ENCODE assay signal across 17 cellular contexts in the genomic region with DNA sequence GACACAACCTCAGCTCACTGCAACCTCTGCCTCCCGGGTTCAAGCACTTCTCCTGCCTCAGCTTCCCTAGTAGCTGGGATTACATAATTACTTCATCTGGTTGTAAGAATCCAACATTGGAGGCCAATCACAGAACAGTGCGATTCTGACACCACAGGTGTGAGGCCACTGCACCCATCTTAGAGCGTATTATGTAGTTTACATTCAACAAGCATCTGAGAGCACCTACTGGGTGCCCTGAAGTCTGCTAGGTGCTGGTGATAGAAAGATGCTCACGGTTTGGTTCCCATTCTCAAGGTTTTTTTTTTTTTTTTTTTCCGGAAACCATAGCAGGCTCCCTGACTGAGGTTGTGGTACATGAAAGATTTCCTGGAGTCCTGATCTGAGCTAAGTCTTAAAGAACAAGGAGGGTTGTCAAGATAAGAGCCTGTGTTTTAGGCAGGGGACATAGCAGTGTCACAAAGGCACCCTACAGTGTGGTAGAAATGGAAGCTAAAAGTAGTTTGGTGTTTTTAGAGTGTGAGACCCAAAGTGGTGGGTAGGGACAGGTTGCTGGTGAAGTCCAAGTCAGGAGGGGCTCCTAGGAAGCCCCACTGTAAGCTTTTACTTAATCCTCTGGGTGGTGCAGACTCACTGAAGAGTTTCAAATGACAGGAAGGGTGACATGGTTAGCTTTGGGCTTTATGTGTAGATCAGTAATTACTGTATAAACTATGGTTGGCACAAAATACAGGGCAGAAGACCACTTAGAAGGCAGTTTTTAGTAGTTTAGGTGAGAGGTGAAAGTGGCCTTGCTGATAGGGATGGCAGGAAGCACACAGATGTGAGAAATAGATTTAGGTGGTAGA. TPM values are rescaled to one million over a fixed set of nuclear protein-coding genes. Genes with fewer than 3 reads are reported as not detected.
A peak's percentile ranks its signal among the peaks of the same experiment; 100 is the strongest.
DNase-seq lines count a peak whose midpoint lies in the region; ATAC-seq, FAIRE-seq and TF ChIP-seq lines count a peak whose summit lies in the region.
"Had no signal": no experiment of that assay in that cellular context is flagged by ENCODE, and none has a peak within 500 bp of the region (broad histone marks: within the 10 kb centered on the region; RNA-seq: fewer than 3 reads in every experiment).

No MANE protein-coding gene starts in this region.

- intact Hi-C loops in GM12878 (cut with micrococcal nuclease; ENCODE audit: unreplicated experiment): no loop called here

- H3K79me2 ChIP-seq in GM12878 (ENCODE audit: control insufficient read depth, insufficient read depth, low read length): peaks cover 11% of the 10 kb centered on the region

- H3K27ac ChIP-seq in GM12878 (ENCODE audit: control insufficient read depth, insufficient read depth) (no peak overlapping the region), thymus (ENCODE audit: low read depth) (peak overlapping the region; percentile 73), SJCRH30 (no peak overlapping the region)
- H3K27ac ChIP-seq: hepatocyte had no signal

- no peaks in the 10 kb centered on the region for H3K9me3 Mint-ChIP-seq in activated naive CD4-positive, alpha-beta T cell treated with anti-CD3 and anti-CD28 coated beads, Interleukin-2, amount 50 U/mL, for 24 hours
- no peaks in the 10 kb centered on the region for H3K9me3 Mint-ChIP-seq in T-cell
- H3K9me3 Mint-ChIP-seq: brain had no signal

- TF ChIP-seq EP300 in GM12878 (IDR thresholded peaks at IDR 0.05; ENCODE audit: borderline replicate concordance in 1 of 2, control insufficient read depth in 1 of 2, low read depth in 2 of 2, low read length in 2 of 2): no peak

- H3K9me3 ChIP-seq in GM12878 (replicated peaks; ENCODE audit: control insufficient read depth, insufficient read depth, low read length) (no peaks in the 10 kb centered on the region), thymus (ENCODE audit: control insufficient read depth) (no peaks in the 10 kb centered on the region), SJCRH30 (replicated peaks) (no peaks in the 10 kb centered on the region)

- no peak for TF ChIP-seq POLR2A in GM12878 (IDR thresholded peaks at IDR 0.05; ENCODE audit: low read depth, low read length)

- no peaks in the 10 kb centered on the region for H3K27me3 Mint-ChIP-seq in activated naive CD4-positive, alpha-beta T cell treated with anti-CD3 and anti-CD28 coated beads, Interleukin-2, amount 50 U/mL, for 24 hours
- no peaks in the 10 kb centered on the region for H3K27me3 Mint-ChIP-seq in T-cell

- peak; percentile 92 to 98 (median 98) for ATAC-seq in T-cell (replicated peaks in 1 of 4)
- ATAC-seq in GM12878: no peak
- no peak for ATAC-seq in GM18907 (IDR thresholded peaks at IDR 0.05; ENCODE audit: unreplicated experiment)

- no peaks in the 10 kb centered on the region for H4K20me1 ChIP-seq in GM12878 (ENCODE audit: control insufficient read depth, insufficient read depth)

- no peak for TF ChIP-seq CTCF in GM12878 (IDR thresholded peaks at IDR 0.05 in 2 of 3, conservative IDR thresholded peaks at IDR 0.05 in 1 of 3; ENCODE audit: control insufficient read depth in 2 of 3, extremely low read depth in 1 of 3, insufficient read depth in 1 of 3, low read depth in 3 of 3, low read length in 3 of 3)

- in situ Hi-C loops in GM12878 (cut with MboI): loop anchor here (5.0 kb wide), 1 partner anchor 101 kb away; no protein-coding TSS in a partner anchor

- H3K27ac Mint-ChIP-seq in activated naive CD4-positive, alpha-beta T cell treated with anti-CD3 and anti-CD28 coated beads, Interleukin-2, amount 50 U/mL, for 24 hours: peak overlapping the region; percentile 97
- H3K27ac Mint-ChIP-seq in T-cell: peak overlapping the region; percentile 92 to 95

- no peak for FAIRE-seq in GM12878 (lab: Jason Lieb, UNC)

- no peak overlapping the region for H3K4me3 ChIP-seq in GM12878
- no peak overlapping the region for H3K4me3 ChIP-seq in thymus (ENCODE audit: low read length)
- no peak overlapping the region for H3K4me3 ChIP-seq in SJCRH30
- H3K4me3 ChIP-seq: hepatocyte had no signal

- peaks cover 68% of the 10 kb centered on the region for H3K4me1 Mint-ChIP-seq in activated naive CD4-positive, alpha-beta T cell treated with anti-CD3 and anti-CD28 coated beads, Interleukin-2, amount 50 U/mL, for 24 hours
- peaks cover 60 to 67% (median 65%) of the 10 kb centered on the region in 3 donors for H3K4me1 Mint-ChIP-seq in T-cell

- POLR2A ChIA-PET in T-cell (lab: Charles Lee) (interaction anchor here (0.6 to 1.0 kb wide), 14 partner anchors 8 to 1822 kb away, joined by 3 to 17 read pairs (median 8); no protein-coding TSS in a partner anchor), GM12878 (lab: Charles Lee) (interaction anchor here (0.6 to 0.7 kb wide), 2 partner anchors 99 to 489 kb away, joined by 4 to 8 read pairs; no protein-coding TSS in a partner anchor)

- H3K27me3 ChIP-seq in GM12878 (replicated peaks in 1 of 2; ENCODE audit: control insufficient read depth in 2 of 2, insufficient read depth in 2 of 2, low read length in 1 of 2) (no peaks in the 10 kb centered on the region), thymus (ENCODE audit: control insufficient read depth, insufficient read depth) (no peaks in the 10 kb centered on the region), SJCRH30 (no peaks in the 10 kb centered on the region)
- H3K27me3 ChIP-seq: hepatocyte had no signal

- CTCF ChIA-PET in T-cell (lab: Charles Lee) (interaction anchor here (0.5 to 3.5 kb wide), 30 partner anchors 8 to 1541 kb away, joined by 3 to 23 read pairs (median 4); a partner anchor contains a TSS), GM12878 (lab: Yijun Ruan, JAX) (interaction anchor here (0.6 to 1.8 kb wide), 12 partner anchors 10 to 111 kb away, joined by 3 to 10 read pairs (median 4); no protein-coding TSS in a partner anchor)

- RAD21 ChIA-PET in GM12878 (lab: Charles Lee; ENCODE audit: unreplicated experiment): interaction anchor here (0.7 to 1.7 kb wide), 2 partner anchors 11 to 98 kb away, joined by 4 read pairs; no protein-coding TSS in a partner anchor

- H3K4me1 ChIP-seq in GM12878 (ENCODE audit: control insufficient read depth, insufficient read depth, low read length) (no peaks in the 10 kb centered on the region), thymus (ENCODE audit: control insufficient read depth, insufficient read depth, low read length) (peaks cover 4% of the 10 kb centered on the region), SJCRH30 (no peaks in the 10 kb centered on the region)

- TF ChIP-seq RAD21 in GM12878 (IDR thresholded peaks at IDR 0.05; ENCODE audit: insufficient read depth, low read depth, low read length): no peak

- BruUV-seq in GM12878 (replicated peaks; lab: Mats Ljungman, UMichigan): TSS peak; percentile 58

- no peak overlapping the region for H2AFZ ChIP-seq in GM12878 (ENCODE audit: control insufficient read depth, low read depth, low read length)
- H2AFZ ChIP-seq: hepatocyte had no signal

- peaks cover 23% of the 10 kb centered on the region for H3K36me3 Mint-ChIP-seq in activated naive CD4-positive, alpha-beta T cell treated with anti-CD3 and anti-CD28 coated beads, Interleukin-2, amount 50 U/mL, for 24 hours
- H3K36me3 Mint-ChIP-seq in T-cell: peaks cover 36% of the 10 kb centered on the region

- H3K4me2 ChIP-seq in GM12878 (ENCODE audit: control insufficient read depth, insufficient read depth): no peak overlapping the region
- H3K4me2 ChIP-seq: hepatocyte had no signal

- no peak overlapping the region for H3K9ac ChIP-seq in GM12878 (ENCODE audit: control insufficient read depth, insufficient read depth, low read length)

- peaks cover 18 to 32% of the 10 kb centered on the region in 2 experiments for H3K36me3 ChIP-seq in GM12878 (ENCODE audit: control insufficient read depth in 2 of 2, insufficient read depth in 2 of 2, low read length in 1 of 2)
- peaks cover 55% of the 10 kb centered on the region for H3K36me3 ChIP-seq in thymus (ENCODE audit: control insufficient read depth, insufficient read depth)
- peaks cover 68% of the 10 kb centered on the region for H3K36me3 ChIP-seq in SJCRH30

- SMC1A ChIA-PET in GM12878 (lab: Charles Lee; ENCODE audit: uncharacterized antibody, unreplicated experiment): interaction anchor here (0.6 to 1.3 kb wide), 3 partner anchors 14 to 377 kb away, joined by 3 to 6 read pairs (median 3); no protein-coding TSS in a partner anchor

- no peak for DNase-seq in activated naive CD4-positive, alpha-beta T cell (lab: John Stamatoyannopoulos, UW)
- DNase-seq in T-cell (peak in 12 of 34 experiments; percentile 4 to 39 (median 22)), GM12878 (ENCODE audit: low read depth, low spot score) (no peak), SJCRH30 (no peak), epidermal melanocyte (ENCODE audit: insufficient read length, low spot score) (no peak)
- DNase-seq: activated effector memory CD4-positive, alpha-beta T cell treated with anti-CD3 and anti-CD28 coated beads, Interleukin-2, amount 50 U/mL, for 16 hours; kidney glomerular epithelial cell; NCI-H1436 treated with DMSO at 0.1 percent for 48 hours; NCI-H345; NK-92 treated with Interleukin-12 subunit alpha and Interleukin-12 subunit beta, amount 100 ng/mL, for 24 hours; occipital lobe; stimulated activated CD4-positive, alpha-beta T cell treated with anti-CD3 and anti-CD28 coated beads, Interleukin-4, amount 100 ng/mL, for 4 hours had no signal

- WGBS in GM12878 (ENCODE audit: insufficient coverage, insufficient replicate concordance, low lambda C conversion rate, missing lambda C conversion rate): 100% methylated on average over 5 of the region's 5 CpGs
- 73% methylated on average over 5 of the region's 5 CpGs for WGBS in thymus

- peak overlapping the region; percentile 34 for H3K4me3 Mint-ChIP-seq in activated naive CD4-positive, alpha-beta T cell treated with anti-CD3 and anti-CD28 coated beads, Interleukin-2, amount 50 U/mL, for 24 hours
- peak overlapping the region; percentile 15 to 65 (median 22) for H3K4me3 Mint-ChIP-seq in T-cell
- H3K4me3 Mint-ChIP-seq: brain had no signal

RNA-seq across cellular contexts. Expression of a gene that starts 15.2 kb away (rescaled TPM):
- total RNA-seq in T-cell (10 to 100 TPM; 42.6 to 54.9 (median 44.0) TPM), GM12878 (2014; rRNA removed) (136 and 148 TPM in 2 replicates), GM12878 (2014; rRNA removed; fragmentation: Illumina TruSeq; extraction: Trizol) (141 and 150 TPM in 2 replicates), GM12878 (2021) (143 and 146 TPM in 2 replicates)
- total RNA-seq in GM12878 (2013; cell fraction: nucleolus; rRNA removed): 53.9 and 56.9 TPM in 2 replicates
- polyA plus RNA-seq in GM12878 (2011; ENCODE audit: low read depth): 73.1 TPM
- polyA plus RNA-seq in GM12878 (2011; rRNA removed) (136 and 184 TPM in 2 replicates), GM12878 (2014; fragmentation: Illumina TruSeq; extraction: Trizol) (191 and 244 TPM in 2 replicates), GM12878 (2014; fragmentation: Nextera tagmentation; extraction: Ambion mirVana) (10 to 100 TPM; 62.0 to 90.0 TPM), GM12878 (2014; rRNA removed) (167 and 180 TPM in 2 replicates), GM12878 (2016; fragmentation: Nextera tagmentation; extraction: Ambion mirVana) (100 to 1,000 TPM; 230 to 246 TPM), thymus (40.5 TPM)
- 131 and 137 TPM in 2 replicates for polyA plus RNA-seq in GM12878 (2011; cell fraction: cytosol; rRNA removed)
- polyA plus RNA-seq in GM12878 (2011; cell fraction: nucleus; rRNA removed): 56.9 and 73.1 TPM in 2 replicates
- 81.5 and 82.4 TPM in 2 replicates for polyA plus RNA-seq in GM12878 (2012)
- polyA minus RNA-seq in GM12878 (2011; rRNA and poly(A)+ RNA removed): 63.4 and 92.7 TPM in 2 replicates
- 24.5 and 33.5 TPM in 2 replicates for polyA minus RNA-seq in GM12878 (2011; cell fraction: cytosol; rRNA and poly(A)+ RNA removed)
- 8.8 and 14.9 TPM in 2 replicates for polyA minus RNA-seq in GM12878 (2011; cell fraction: nucleus; rRNA and poly(A)+ RNA removed)
- total RNA-seq in SJCRH30 (2014; rRNA removed; shearing (Covaris generic)): 202 and 219 TPM in 2 replicates

RNA-seq across cellular contexts. Expression of a gene that starts 32.3 kb away (rescaled TPM):
- 10 to 100 TPM; 64.0 to 81.4 (median 72.3) TPM for total RNA-seq in T-cell
- total RNA-seq in GM12878 (2013; cell fraction: nucleolus; rRNA removed): 24.4 and 25.1 TPM in 2 replicates
- total RNA-seq in GM12878 (2014; rRNA removed): 16.3 and 19.0 TPM in 2 replicates
- total RNA-seq in GM12878 (2014; rRNA removed; fragmentation: Illumina TruSeq; extraction: Trizol): 16.8 and 17.2 TPM in 2 replicates
- total RNA-seq in GM12878 (2021): 78.1 and 86.3 TPM in 2 replicates
- polyA plus RNA-seq in GM12878 (2011; ENCODE audit: low read depth): 12.3 TPM
- 5.1 TPM in 2 replicates for polyA plus RNA-seq in GM12878 (2011; rRNA removed)
- polyA plus RNA-seq in GM12878 (2011; cell fraction: cytosol; rRNA removed): 3.9 and 4.1 TPM in 2 replicates
- polyA plus RNA-seq in GM12878 (2011; cell fraction: nucleus; rRNA removed): 14.1 and 21.0 TPM in 2 replicates
- 18.5 and 26.0 TPM in 2 replicates for polyA plus RNA-seq in GM12878 (2012)
- 29.8 and 38.8 TPM in 2 replicates for polyA plus RNA-seq in GM12878 (2014; fragmentation: Illumina TruSeq; extraction: Trizol)
- 1 to 10 TPM; 5.8 to 9.3 TPM for polyA plus RNA-seq in GM12878 (2014; fragmentation: Nextera tagmentation; extraction: Ambion mirVana)
- 18.4 and 23.0 TPM in 2 replicates for polyA plus RNA-seq in GM12878 (2014; rRNA removed)
- polyA plus RNA-seq in GM12878 (2016; fragmentation: Nextera tagmentation; extraction: Ambion mirVana): 10 to 100 TPM; 12.9 to 13.8 TPM
- 9.9 and 12.6 TPM in 2 replicates for polyA minus RNA-seq in GM12878 (2011; rRNA and poly(A)+ RNA removed)
- polyA minus RNA-seq in GM12878 (2011; cell fraction: cytosol; rRNA and poly(A)+ RNA removed): 10.0 and 13.8 TPM in 2 replicates
- polyA minus RNA-seq in GM12878 (2011; cell fraction: nucleus; rRNA and poly(A)+ RNA removed): 5.4 and 9.7 TPM in 2 replicates
- polyA plus RNA-seq in thymus: 14.3 TPM
- 19.4 and 21.2 TPM in 2 replicates for total RNA-seq in SJCRH30 (2014; rRNA removed; shearing (Covaris generic))

Comparison
In these comparisons a context has a peak if more than half of its experiments do, and no peak if none do; other contexts are left out.
1. ATAC-seq: peak in T-cell (4 of 4); none in GM12878 (single experiment) and GM18907 (single experiment).